In the genomic region with DNA sequence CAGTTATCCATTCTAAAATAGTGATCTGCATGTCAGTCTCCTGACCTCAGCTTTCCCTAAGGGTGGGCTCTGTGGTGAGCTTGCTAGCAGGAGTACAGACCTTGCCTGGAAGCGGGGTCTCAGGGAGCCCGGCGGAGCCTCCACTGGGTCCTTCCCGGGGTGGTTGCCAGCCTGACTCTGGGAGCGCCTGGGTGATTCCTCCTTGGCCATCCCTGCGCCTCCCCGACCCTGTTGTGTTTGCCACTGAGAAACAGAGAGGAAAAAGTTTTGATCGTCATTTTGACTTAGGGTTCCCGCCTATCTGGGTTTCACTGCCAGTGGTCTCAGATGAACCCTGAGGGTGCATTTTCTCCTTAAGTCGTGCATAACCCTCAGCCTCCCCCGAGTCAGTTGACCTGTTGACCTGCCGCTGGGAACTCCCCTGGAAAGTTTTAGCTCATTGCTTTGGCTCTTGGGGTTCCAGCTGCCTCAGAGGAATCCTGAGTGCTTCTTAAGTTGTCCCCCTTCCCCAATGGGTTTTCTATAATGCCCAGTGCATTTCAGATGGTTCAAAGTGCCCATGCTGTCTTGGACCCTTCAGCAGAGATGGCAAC, we compare ENCODE assay signal across 12 cellular contexts.
A peak's percentile ranks its signal among the peaks of the same experiment; 100 is the strongest.
DNase-seq lines count a peak whose midpoint lies in the region; ATAC-seq and TF ChIP-seq lines count a peak whose summit lies in the region.
"Had no signal": no experiment of that assay in that cellular context is flagged by ENCODE, and none has a peak within 500 bp of the region (broad histone marks: within the 10 kb centered on the region; RNA-seq: fewer than 3 reads in every experiment).

No MANE protein-coding gene starts in this region.

- CTCF ChIA-PET in activated CD4-positive, alpha-beta T cell treated with anti-CD3 and anti-CD28 coated beads for 36 hours (lab: Charles Lee) = interaction anchor here (0.7 to 1.8 kb wide), 2 partner anchors 12 to 299 kb away, joined by 3 to 7 read pairs; no protein-coding TSS in a partner anchor

- POLR2A ChIA-PET in activated CD4-positive, alpha-beta T cell treated with anti-CD3 and anti-CD28 coated beads for 36 hours (lab: Charles Lee) = no interaction called here

- no peak for TF ChIP-seq POLR2A in adrenal gland (IDR thresholded peaks at IDR 0.05)

- peak overlapping the region; percentile 75; the same call in 1 of the 2 replicates for H3K27ac Mint-ChIP-seq in HFFc6
- no peak overlapping the region for H3K27ac Mint-ChIP-seq in mesothelial cell of epicardium
- H3K27ac Mint-ChIP-seq in activated CD4-positive, alpha-beta T cell treated with anti-CD3 and anti-CD28 coated beads for 36 hours = no peak overlapping the region
- H3K27ac Mint-ChIP-seq: dendritic cell treated with granulocyte-macrophage colony-stimulating factor and Interleukin-4, amounts not matched to agents 40 ng/mL and 50 ng/mL, for 4 days had no signal

- H3K9me3 Mint-ChIP-seq in HFFc6 (no peaks in the 10 kb centered on the region), mesothelial cell of epicardium (no peaks in the 10 kb centered on the region)
- H3K9me3 Mint-ChIP-seq in activated CD4-positive, alpha-beta T cell treated with anti-CD3 and anti-CD28 coated beads for 36 hours (ENCODE audit: low read depth) = no peaks in the 10 kb centered on the region
- H3K9me3 Mint-ChIP-seq: dendritic cell treated with granulocyte-macrophage colony-stimulating factor and Interleukin-4, amounts not matched to agents 40 ng/mL and 50 ng/mL, for 4 days had no signal

- H3K36me3 Mint-ChIP-seq in HFFc6 (ENCODE audit: low read depth) (peaks cover 35% of the 10 kb centered on the region), mesothelial cell of epicardium (peaks cover 30% of the 10 kb centered on the region)
- H3K36me3 Mint-ChIP-seq in activated CD4-positive, alpha-beta T cell treated with anti-CD3 and anti-CD28 coated beads for 36 hours (ENCODE audit: low read depth) = no peaks in the 10 kb centered on the region

- peaks cover 0 to 22% of the 10 kb centered on the region in 2 donors for H3K36me3 ChIP-seq in adrenal gland (replicated peaks in 1 of 2)
- peaks cover 66% of the 10 kb centered on the region for H3K36me3 ChIP-seq in osteoblast (ENCODE audit: insufficient read depth, low read length)

- H3K4me3 Mint-ChIP-seq in HFFc6 = no peak overlapping the region
- no peak overlapping the region for H3K4me3 Mint-ChIP-seq in mesothelial cell of epicardium
- no peak overlapping the region for H3K4me3 Mint-ChIP-seq in activated CD4-positive, alpha-beta T cell treated with anti-CD3 and anti-CD28 coated beads for 36 hours
- H3K4me3 Mint-ChIP-seq: dendritic cell treated with granulocyte-macrophage colony-stimulating factor and Interleukin-4, amounts not matched to agents 40 ng/mL and 50 ng/mL, for 4 days had no signal

- H3K4me1 ChIP-seq in adrenal gland (replicated peaks in 1 of 2) = peaks cover 5 to 13% of the 10 kb centered on the region in 2 donors
- H3K4me1 ChIP-seq in osteoblast (ENCODE audit: insufficient read depth, low read length) = peaks cover 35% of the 10 kb centered on the region

- H4K20me1 ChIP-seq in osteoblast (ENCODE audit: insufficient read depth, low read length) = no peaks in the 10 kb centered on the region

- WGBS in adrenal gland, 4 donors = 50 to 65% (median 59%) methylated on average over 5 to 12 of the region's 12 CpGs

- H3K4me3 ChIP-seq in GM12865 (ENCODE audit: low read depth, low read length) (no peak overlapping the region), adrenal gland (no peak overlapping the region), osteoblast (ENCODE audit: insufficient read depth, low read length) (no peak overlapping the region)

- H3K4me1 Mint-ChIP-seq in HFFc6 (ENCODE audit: low read depth) = peaks cover 67% of the 10 kb centered on the region
- H3K4me1 Mint-ChIP-seq in mesothelial cell of epicardium = peaks cover 21% of the 10 kb centered on the region
- no peaks in the 10 kb centered on the region for H3K4me1 Mint-ChIP-seq in activated CD4-positive, alpha-beta T cell treated with anti-CD3 and anti-CD28 coated beads for 36 hours

- ATAC-seq in GM18519 (IDR thresholded peaks at IDR 0.05; ENCODE audit: low FRiP score, unreplicated experiment) = no peak
- no peak for ATAC-seq in activated CD4-positive, alpha-beta T cell treated with anti-CD3 and anti-CD28 coated beads for 36 hours

- no peaks in the 10 kb centered on the region for H3K27me3 ChIP-seq in adrenal gland
- H3K27me3 ChIP-seq in osteoblast (ENCODE audit: insufficient read depth, low read length) = no peaks in the 10 kb centered on the region

- intact Hi-C loops in adrenal gland (cut with DNase I) = loop anchor here (10.0 kb wide), 1 partner anchor 219 kb away; no protein-coding TSS in a partner anchor
- intact Hi-C loops in activated CD4-positive, alpha-beta T cell treated with anti-CD3 and anti-CD28 coated beads for 36 hours (cut with DNase I, micrococcal nuclease) = loop anchor here in 1 of 2 experiments (1.0 kb wide), 1 partner anchor 221 kb away; no protein-coding TSS in a partner anchor

- H3K9me3 ChIP-seq in adrenal gland (replicated peaks in 1 of 3) = no peaks in the 10 kb centered on the region
- no peaks in the 10 kb centered on the region for H3K9me3 ChIP-seq in osteoblast (ENCODE audit: low read depth, low read length)

- H3K27ac ChIP-seq in adrenal gland (peak overlapping the region in 3 of 5 donors; percentile 15 to 68 (median 50)), osteoblast (ENCODE audit: low read depth, low read length) (peak overlapping the region; percentile 71)

- H3K79me2 ChIP-seq in osteoblast (ENCODE audit: insufficient read depth, low read length) = no peaks in the 10 kb centered on the region

- TF ChIP-seq CTCF in GM12865 (IDR thresholded peaks at IDR 0.05; ENCODE audit: insufficient read depth, low read depth, low read length, missing control alignments) (no peak), HFFc6 (IDR thresholded peaks at IDR 0.05) (no peak), adrenal gland (IDR thresholded peaks at IDR 0.05) (no peak), osteoblast (IDR thresholded peaks at IDR 0.05; ENCODE audit: extremely low read depth, low read depth, low read length) (no peak), mesothelial cell of epicardium (IDR thresholded peaks at IDR 0.05; ENCODE audit: unreplicated experiment) (no peak)

- H3K27me3 Mint-ChIP-seq in HFFc6 (ENCODE audit: insufficient read depth) = peaks cover 3% of the 10 kb centered on the region
- no peaks in the 10 kb centered on the region for H3K27me3 Mint-ChIP-seq in mesothelial cell of epicardium (ENCODE audit: low read depth)
- peaks cover 40% of the 10 kb centered on the region for H3K27me3 Mint-ChIP-seq in activated CD4-positive, alpha-beta T cell treated with anti-CD3 and anti-CD28 coated beads for 36 hours

- H2AFZ ChIP-seq in osteoblast (ENCODE audit: low read length) = no peak overlapping the region

- DNase-seq in GM12865 (ENCODE audit: low read depth) (peak; percentile 71), HFFc6 (no peak), adrenal gland (peak in 1 of 7 donors; percentile 51), osteoblast (ENCODE audit: insufficient read length, low spot score, missing footprints) (no peak), mesothelial cell of epicardium (ENCODE audit: low spot score in 2 of 2, unreplicated experiment in 2 of 2) (no peak), middle frontal gyrus (ENCODE audit: extremely low spot score, low spot score) (no peak)
- DNase-seq in activated CD4-positive, alpha-beta T cell treated with anti-CD3 and anti-CD28 coated beads for 36 hours = no peak
- DNase-seq: activated CD4-positive, CD25-positive, alpha-beta regulatory T cell treated with anti-CD3 and anti-CD28 coated beads, Interleukin-2, amount 50 U/mL, for 72 hours; activated naive CD4-positive, alpha-beta T cell treated with Interleukin-2 at 50 U/mL for 16 hours; SIG-M5 had no signal

- H3K4me2 ChIP-seq in osteoblast (ENCODE audit: insufficient read depth, low read length) = peak overlapping the region; percentile 34
